In the genomic region with DNA sequence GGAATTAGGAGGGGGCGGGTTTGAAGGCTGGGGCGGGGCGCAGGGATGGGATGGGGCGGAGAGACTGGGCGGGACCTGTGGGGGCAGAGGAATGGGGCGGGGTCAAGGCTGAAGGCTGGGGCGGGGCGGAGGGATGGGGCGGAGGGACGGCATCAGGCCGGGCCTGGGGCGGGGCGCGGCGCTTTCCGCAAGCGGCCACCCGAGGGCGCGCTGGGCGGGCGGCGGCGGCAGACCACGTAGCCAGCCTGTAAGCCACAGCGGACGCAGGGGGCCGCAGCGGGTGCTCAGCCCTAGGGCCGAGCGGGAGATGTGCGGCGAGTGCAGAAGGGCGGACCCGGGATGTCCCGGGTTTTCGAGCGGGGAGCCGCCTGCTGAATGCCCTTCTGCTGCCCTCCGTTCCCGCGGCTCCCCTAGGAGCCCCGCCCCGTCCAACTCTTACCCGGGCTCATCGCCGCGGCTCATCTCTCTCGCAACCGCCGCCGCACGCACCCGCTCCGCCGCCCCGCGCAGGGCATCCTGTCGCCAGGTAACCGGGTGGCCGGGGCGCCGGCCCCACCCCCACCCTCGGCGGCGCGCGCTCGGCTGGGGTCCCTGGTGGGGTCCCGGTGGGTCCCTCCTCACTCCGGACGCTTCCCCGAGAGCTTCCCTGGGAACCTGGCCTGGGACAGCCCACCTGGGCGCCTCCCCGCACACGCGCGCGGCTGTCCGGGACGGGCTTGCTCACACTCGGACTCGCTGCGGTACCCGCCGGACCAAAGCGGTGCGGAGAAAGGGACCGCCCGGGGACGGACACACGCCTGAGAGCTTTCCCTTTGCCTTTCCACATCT, we compare ENCODE assay signal across 1 cellular context.
TF ChIP-seq lines count a peak whose summit lies in the region.

Gene CCDC110 (minus strand): TSS at position 499 of the 828 bp plus-strand sequence. CDS start 50 bp downstream, at position 449.

TF ChIP-seq in HepG2, 621 proteins besides CTCF, POLR2A, EP300 and RAD21 (continued from another document and continues in another):
- TF ChIP-seq ZMYM4 (CRISPR knock-in tag; IDR thresholded peaks at IDR 0.05) (peak; percentile 21; the same call in 1 of the 2 replicates), CBX2 (IDR thresholded peaks at IDR 0.05; ENCODE audit: low read depth, low read length) (no peak), CBX2 (CRISPR knock-in tag; IDR thresholded peaks at IDR 0.05; ENCODE audit: low read depth) (0 out of 2 replicates have a peak, but pooled peaks have one; percentile 23), SIX4 (CRISPR knock-in tag; IDR thresholded peaks at IDR 0.05) (no peak), ZFP62 (CRISPR knock-in tag; IDR thresholded peaks at IDR 0.05) (no peak), ZNF646 (CRISPR knock-in tag; IDR thresholded peaks at IDR 0.05) (no peak), ARID2 (CRISPR knock-in tag; IDR thresholded peaks at IDR 0.05; ENCODE audit: borderline replicate concordance) (no peak), ZNF607 (CRISPR knock-in tag; IDR thresholded peaks at IDR 0.05; ENCODE audit: borderline replicate concordance) (no peak), MTA1 (CRISPR knock-in tag; IDR thresholded peaks at IDR 0.05; ENCODE audit: borderline replicate concordance) (peak; percentile 21; the same call in 1 of the 2 replicates), EED (CRISPR knock-in tag; IDR thresholded peaks at IDR 0.05) (no peak), PRDM10 (CRISPR knock-in tag; IDR thresholded peaks at IDR 0.05; ENCODE audit: low read depth) (no peak), MXI1 (IDR thresholded peaks at IDR 0.05; ENCODE audit: borderline replicate concordance, low read depth, low read length) (peak; percentile 35; the same call in 1 of the 3 replicates), SIN3A (IDR thresholded peaks at IDR 0.05; ENCODE audit: borderline replicate concordance, low read depth, low read length) (peak; percentile 37; the same call in 1 of the 2 replicates), SMARCE1 (IDR thresholded peaks at IDR 0.05; ENCODE audit: borderline replicate concordance) (no peak), ZSCAN12 (CRISPR knock-in tag; IDR thresholded peaks at IDR 0.05) (no peak), ZNF264 (CRISPR knock-in tag; IDR thresholded peaks at IDR 0.05) (no peak), ZNF3 (CRISPR knock-in tag; IDR thresholded peaks at IDR 0.05) (0 out of 2 replicates have a peak, but pooled peaks have one; percentile 16), HNRNPLL (IDR thresholded peaks at IDR 0.05; ENCODE audit: low read depth, low read length, poor library complexity, severe bottlenecking) (peak; percentile 65), ZKSCAN8 (CRISPR knock-in tag; IDR thresholded peaks at IDR 0.05; ENCODE audit: borderline replicate concordance) (no peak), KDM5B (CRISPR knock-in tag; IDR thresholded peaks at IDR 0.05; ENCODE audit: borderline replicate concordance) (peak; percentile 52; the same call in 1 of the 2 replicates), KLF15 (CRISPR knock-in tag; IDR thresholded peaks at IDR 0.05; ENCODE audit: borderline replicate concordance) (0 out of 2 replicates have a peak, but pooled peaks have one; percentile 41), ZNF704 (CRISPR knock-in tag; IDR thresholded peaks at IDR 0.05; ENCODE audit: borderline replicate concordance) (no peak)
- TF ChIP-seq, protein P1, sequence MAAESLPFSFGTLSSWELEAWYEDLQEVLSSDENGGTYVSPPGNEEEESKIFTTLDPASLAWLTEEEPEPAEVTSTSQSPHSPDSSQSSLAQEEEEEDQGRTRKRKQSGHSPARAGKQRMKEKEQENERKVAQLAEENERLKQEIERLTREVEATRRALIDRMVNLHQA (CRISPR knock-in tag; IDR thresholded peaks at IDR 0.05) = no peak
- TF ChIP-seq, protein P2, sequence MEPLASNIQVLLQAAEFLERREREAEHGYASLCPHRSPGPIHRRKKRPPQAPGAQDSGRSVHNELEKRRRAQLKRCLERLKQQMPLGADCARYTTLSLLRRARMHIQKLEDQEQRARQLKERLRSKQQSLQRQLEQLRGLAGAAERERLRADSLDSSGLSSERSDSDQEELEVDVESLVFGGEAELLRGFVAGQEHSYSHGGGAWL (CRISPR knock-in tag; IDR thresholded peaks at IDR 0.05) = 0 out of 2 replicates have a peak, but pooled peaks have one; percentile 59
- TF ChIP-seq, protein P3, sequence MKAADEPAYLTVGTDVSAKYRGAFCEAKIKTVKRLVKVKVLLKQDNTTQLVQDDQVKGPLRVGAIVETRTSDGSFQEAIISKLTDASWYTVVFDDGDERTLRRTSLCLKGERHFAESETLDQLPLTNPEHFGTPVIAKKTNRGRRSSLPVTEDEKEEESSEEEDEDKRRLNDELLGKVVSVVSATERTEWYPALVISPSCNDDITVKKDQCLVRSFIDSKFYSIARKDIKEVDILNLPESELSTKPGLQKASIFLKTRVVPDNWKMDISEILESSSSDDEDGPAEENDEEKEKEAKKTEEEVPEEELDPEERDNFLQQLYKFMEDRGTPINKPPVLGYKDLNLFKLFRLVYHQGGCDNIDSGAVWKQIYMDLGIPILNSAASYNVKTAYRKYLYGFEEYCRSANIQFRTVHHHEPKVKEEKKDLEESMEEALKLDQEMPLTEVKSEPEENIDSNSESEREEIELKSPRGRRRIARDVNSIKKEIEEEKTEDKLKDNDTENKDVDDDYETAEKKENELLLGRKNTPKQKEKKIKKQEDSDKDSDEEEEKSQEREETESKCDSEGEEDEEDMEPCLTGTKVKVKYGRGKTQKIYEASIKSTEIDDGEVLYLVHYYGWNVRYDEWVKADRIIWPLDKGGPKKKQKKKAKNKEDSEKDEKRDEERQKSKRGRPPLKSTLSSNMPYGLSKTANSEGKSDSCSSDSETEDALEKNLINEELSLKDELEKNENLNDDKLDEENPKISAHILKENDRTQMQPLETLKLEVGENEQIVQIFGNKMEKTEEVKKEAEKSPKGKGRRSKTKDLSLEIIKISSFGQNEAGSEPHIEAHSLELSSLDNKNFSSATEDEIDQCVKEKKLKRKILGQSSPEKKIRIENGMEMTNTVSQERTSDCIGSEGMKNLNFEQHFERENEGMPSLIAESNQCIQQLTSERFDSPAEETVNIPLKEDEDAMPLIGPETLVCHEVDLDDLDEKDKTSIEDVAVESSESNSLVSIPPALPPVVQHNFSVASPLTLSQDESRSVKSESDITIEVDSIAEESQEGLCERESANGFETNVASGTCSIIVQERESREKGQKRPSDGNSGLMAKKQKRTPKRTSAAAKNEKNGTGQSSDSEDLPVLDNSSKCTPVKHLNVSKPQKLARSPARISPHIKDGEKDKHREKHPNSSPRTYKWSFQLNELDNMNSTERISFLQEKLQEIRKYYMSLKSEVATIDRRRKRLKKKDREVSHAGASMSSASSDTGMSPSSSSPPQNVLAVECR (CRISPR knock-in tag; IDR thresholded peaks at IDR 0.05; ENCODE audit: borderline replicate concordance) = peak; percentile 26; the same call in 1 of the 2 replicates
- TF ChIP-seq, protein P4, sequence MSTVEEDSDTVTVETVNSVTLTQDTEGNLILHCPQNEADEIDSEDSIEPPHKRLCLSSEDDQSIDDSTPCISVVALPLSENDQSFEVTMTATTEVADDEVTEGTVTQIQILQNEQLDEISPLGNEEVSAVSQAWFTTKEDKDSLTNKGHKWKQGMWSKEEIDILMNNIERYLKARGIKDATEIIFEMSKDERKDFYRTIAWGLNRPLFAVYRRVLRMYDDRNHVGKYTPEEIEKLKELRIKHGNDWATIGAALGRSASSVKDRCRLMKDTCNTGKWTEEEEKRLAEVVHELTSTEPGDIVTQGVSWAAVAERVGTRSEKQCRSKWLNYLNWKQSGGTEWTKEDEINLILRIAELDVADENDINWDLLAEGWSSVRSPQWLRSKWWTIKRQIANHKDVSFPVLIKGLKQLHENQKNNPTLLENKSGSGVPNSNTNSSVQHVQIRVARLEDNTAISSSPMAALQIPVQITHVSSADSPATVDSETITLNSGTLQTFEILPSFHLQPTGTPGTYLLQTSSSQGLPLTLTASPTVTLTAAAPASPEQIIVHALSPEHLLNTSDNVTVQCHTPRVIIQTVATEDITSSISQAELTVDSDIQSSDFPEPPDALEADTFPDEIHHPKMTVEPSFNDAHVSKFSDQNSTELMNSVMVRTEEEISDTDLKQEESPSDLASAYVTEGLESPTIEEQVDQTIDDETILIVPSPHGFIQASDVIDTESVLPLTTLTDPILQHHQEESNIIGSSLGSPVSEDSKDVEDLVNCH (CRISPR knock-in tag; IDR thresholded peaks at IDR 0.05) = no peak
